In genomic region chr13:90552702-90553101, GRCh38 we compare ENCODE assay signal across 18 cellular contexts.
"Had no signal": no experiment of that assay in that cellular context is flagged by ENCODE, and none has a peak within 500 bp of the region (broad histone marks: within the 10 kb centered on the region; RNA-seq: fewer than 3 reads in every experiment).

No MANE protein-coding gene starts in this region.

- H3K4me1 Mint-ChIP-seq: activated CD4-positive, alpha-beta memory T cell treated with anti-CD3 and anti-CD28 coated beads, Interleukin-2, amount 10 ng/mL, durations not matched to agents 7 days and 5 days; activated naive CD8-positive, alpha-beta T cell treated with anti-CD3 and anti-CD28 coated beads for 36 hours; stimulated activated naive B cell treated with anti-CD40 and anti-IgM and Interleukin-4, amounts not matched to agents 10 μg/mL and 1 μg/mL and 100 μg/mL, for 72 hours; T-cell had no signal

- H3K27me3 Mint-ChIP-seq: activated CD4-positive, alpha-beta memory T cell treated with anti-CD3 and anti-CD28 coated beads, Interleukin-2, amount 10 ng/mL, durations not matched to agents 7 days and 5 days; activated naive CD8-positive, alpha-beta T cell treated with anti-CD3 and anti-CD28 coated beads for 36 hours; stimulated activated naive B cell treated with anti-CD40 and anti-IgM and Interleukin-4, amounts not matched to agents 10 μg/mL and 1 μg/mL and 100 μg/mL, for 72 hours; T-cell had no signal

- H3K27ac ChIP-seq: breast epithelium, esophagus squamous epithelium, heart right ventricle, left lung, right lobe of liver, spleen had no signal

- H3K9me3 ChIP-seq: breast epithelium, right lobe of liver had no signal

- DNase-seq: activated CD4-positive, alpha-beta memory T cell treated with anti-CD3 and anti-CD28 coated beads, Interleukin-2, amount 10 ng/mL, durations not matched to agents 7 days and 5 days; activated gamma-delta T cell; activated naive CD8-positive, alpha-beta T cell treated with anti-CD3 and anti-CD28 coated beads for 36 hours; activated T-cell treated with anti-CD3 and anti-CD28 coated beads, Interleukin-2, amount 50 U/mL, for 48 hours; dorsolateral prefrontal cortex; esophagus squamous epithelium; foreskin melanocyte; heart right ventricle; islet precursor cell; left lung; posterior cingulate gyrus; right lobe of liver; spleen; stimulated activated CD4-positive, alpha-beta T cell treated with anti-CD3 and anti-CD28 coated beads, Interleukin-2, amount 100 ng/mL, for 24 hours; stimulated activated naive B cell treated with anti-CD40 and anti-IgM and Interleukin-4, amounts not matched to agents 10 μg/mL and 1 μg/mL and 100 μg/mL, for 72 hours; T-cell; T1000 had no signal

- ATAC-seq: heart right ventricle; left lung; right lobe of liver; stimulated activated naive B cell treated with anti-CD40 and anti-IgM and Interleukin-4, amounts not matched to agents 10 μg/mL and 1 μg/mL and 100 μg/mL, for 72 hours; T-cell had no signal

- H3K27me3 ChIP-seq: breast epithelium, dorsolateral prefrontal cortex, esophagus squamous epithelium, heart right ventricle, left lung, right lobe of liver, spleen had no signal

- H3K4me3 ChIP-seq: breast epithelium, esophagus squamous epithelium, heart right ventricle, left lung, right lobe of liver, spleen had no signal

- H3K36me3 Mint-ChIP-seq: activated naive CD8-positive, alpha-beta T cell treated with anti-CD3 and anti-CD28 coated beads for 36 hours; stimulated activated naive B cell treated with anti-CD40 and anti-IgM and Interleukin-4, amounts not matched to agents 10 μg/mL and 1 μg/mL and 100 μg/mL, for 72 hours; T-cell had no signal

- H3K4me3 Mint-ChIP-seq: activated CD4-positive, alpha-beta memory T cell treated with anti-CD3 and anti-CD28 coated beads, Interleukin-2, amount 10 ng/mL, durations not matched to agents 7 days and 5 days; activated naive CD8-positive, alpha-beta T cell treated with anti-CD3 and anti-CD28 coated beads for 36 hours; stimulated activated naive B cell treated with anti-CD40 and anti-IgM and Interleukin-4, amounts not matched to agents 10 μg/mL and 1 μg/mL and 100 μg/mL, for 72 hours; T-cell had no signal

- H3K27ac Mint-ChIP-seq: activated CD4-positive, alpha-beta memory T cell treated with anti-CD3 and anti-CD28 coated beads, Interleukin-2, amount 10 ng/mL, durations not matched to agents 7 days and 5 days; activated naive CD8-positive, alpha-beta T cell treated with anti-CD3 and anti-CD28 coated beads for 36 hours; stimulated activated naive B cell treated with anti-CD40 and anti-IgM and Interleukin-4, amounts not matched to agents 10 μg/mL and 1 μg/mL and 100 μg/mL, for 72 hours; T-cell had no signal

- H3K4me1 ChIP-seq: breast epithelium, esophagus squamous epithelium, heart right ventricle, left lung, right lobe of liver, spleen had no signal

- H3K36me3 ChIP-seq: breast epithelium, esophagus squamous epithelium, heart right ventricle, left lung, right lobe of liver, spleen had no signal
